28 cellular contexts compared by ENCODE assay signal in genomic region chr7:115319536-115319935, GRCh38.
"Had no signal": no experiment of that assay in that cellular context is flagged by ENCODE, and none has a peak within 500 bp of the region (broad histone marks: within the 10 kb centered on the region; RNA-seq: fewer than 3 reads in every experiment).

No MANE protein-coding gene starts in this region.

- H3K4me3 ChIP-seq: ascending aorta, breast epithelium, cardiac muscle cell, colonic mucosa, esophagus squamous epithelium, gastroesophageal sphincter had no signal

- H3K9me3 ChIP-seq: ascending aorta, breast epithelium, colonic mucosa, esophagus squamous epithelium, gastroesophageal sphincter had no signal

- H3K36me3 ChIP-seq: ascending aorta, breast epithelium, cardiac muscle cell, colonic mucosa, esophagus squamous epithelium, gastroesophageal sphincter had no signal

- H3K27me3 ChIP-seq: ascending aorta, breast epithelium, cardiac muscle cell, colonic mucosa, esophagus squamous epithelium, gastroesophageal sphincter had no signal

- H3K27ac ChIP-seq: ascending aorta, breast epithelium, cardiac muscle cell, colonic mucosa, epithelial cell of prostate, esophagus squamous epithelium, gastroesophageal sphincter, VCaP had no signal

- DNase-seq: activated CD4-positive, alpha-beta memory T cell treated with anti-CD3 and anti-CD28 coated beads, Interleukin-2, amount 10 ng/mL, durations not matched to agents 7 days and 5 days; activated CD4-positive, alpha-beta T cell treated with anti-CD3 and anti-CD28 coated beads for 1 hour; activated CD4-positive, alpha-beta T cell treated with anti-CD3 and anti-CD28 coated beads for 4 hours; activated CD4-positive, alpha-beta T cell treated with anti-CD3 and anti-CD28 coated beads, Interleukin-2, amount 10 ng/mL, durations not matched to agents 7 days and 5 days; activated CD4-positive, alpha-beta T cell treated with anti-CD3 and anti-CD28 coated beads, Interleukin-2, amount 50 U/mL, for 4 hours; activated CD8-positive, alpha-beta memory T cell treated with anti-CD3 and anti-CD28 coated beads, Interleukin-2, amount 50 U/mL, for 48 hours; activated gamma-delta T cell; activated naive CD4-positive, alpha-beta T cell; activated naive CD4-positive, alpha-beta T cell treated with anti-CD3 and anti-CD28 coated beads, Interleukin-2, amount 10 ng/mL, durations not matched to agents 7 days and 5 days; activated naive CD8-positive, alpha-beta T cell treated with anti-CD3 and anti-CD28 coated beads, Interleukin-2, amount 10 ng/mL, durations not matched to agents 7 days and 5 days; activated T-cell treated with anti-CD3 and anti-CD28 coated beads for 4 hours; activated T-cell treated with anti-CD3 and anti-CD28 coated beads, Interleukin-2, amount 50 U/mL, for 24 hours; activated T-cell treated with anti-CD3 and anti-CD28 coated beads, Interleukin-2, amount 50 U/mL, for 72 hours; central memory CD4-positive, alpha-beta T cell; cerebellar nuclear complex; colonic mucosa; effector CD8-positive, alpha-beta T cell; esophagus squamous epithelium; foreskin melanocyte; T-helper 2 cell had no signal

- ATAC-seq: activated naive CD4-positive, alpha-beta T cell treated with anti-CD3 and anti-CD28 coated beads, Interleukin-2, amount 50 U/mL, for 72 hours; activated T-cell treated with anti-CD3 and anti-CD28 coated beads, Interleukin-2, amount 50 U/mL, for 72 hours; gastroesophageal sphincter; WTC11 had no signal

- H3K4me1 ChIP-seq: ascending aorta, breast epithelium, colonic mucosa, esophagus squamous epithelium, gastroesophageal sphincter had no signal
